1 cellular context compared by ENCODE assay signal in the genomic region with DNA sequence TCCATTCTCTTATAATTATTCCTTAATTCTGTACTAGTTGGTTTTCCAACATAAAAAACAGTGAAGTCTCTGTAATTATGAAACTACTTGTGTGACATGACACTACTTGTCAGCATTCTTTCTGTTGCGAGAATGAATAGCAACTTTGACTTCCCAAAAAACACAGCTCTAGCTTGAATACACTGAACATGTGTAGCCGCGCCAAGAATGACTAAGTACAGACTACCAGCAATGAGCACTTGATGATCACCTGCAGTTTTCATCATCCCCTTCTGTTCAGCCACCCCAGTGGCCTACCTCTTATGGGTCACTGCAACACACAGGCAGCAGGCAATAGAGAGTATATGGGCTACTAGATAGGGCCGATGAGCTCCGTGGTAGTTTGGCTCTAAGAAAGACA.
TF ChIP-seq lines count a peak whose summit lies in the region.

No MANE protein-coding gene starts in this region.

TF ChIP-seq in K562, 482 proteins besides CTCF, POLR2A, EP300 and RAD21 (continued from another document):
- TF ChIP-seq, protein P1, sequence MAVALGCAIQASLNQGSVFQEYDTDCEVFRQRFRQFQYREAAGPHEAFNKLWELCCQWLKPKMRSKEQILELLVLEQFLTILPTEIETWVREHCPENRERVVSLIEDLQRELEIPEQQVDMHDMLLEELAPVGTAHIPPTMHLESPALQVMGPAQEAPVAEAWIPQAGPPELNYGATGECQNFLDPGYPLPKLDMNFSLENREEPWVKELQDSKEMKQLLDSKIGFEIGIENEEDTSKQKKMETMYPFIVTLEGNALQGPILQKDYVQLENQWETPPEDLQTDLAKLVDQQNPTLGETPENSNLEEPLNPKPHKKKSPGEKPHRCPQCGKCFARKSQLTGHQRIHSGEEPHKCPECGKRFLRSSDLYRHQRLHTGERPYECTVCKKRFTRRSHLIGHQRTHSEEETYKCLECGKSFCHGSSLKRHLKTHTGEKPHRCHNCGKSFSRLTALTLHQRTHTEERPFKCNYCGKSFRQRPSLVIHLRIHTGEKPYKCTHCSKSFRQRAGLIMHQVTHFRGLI (CRISPR knock-in tag; IDR thresholded peaks at IDR 0.05), result no peak
- TF ChIP-seq, protein P2, sequence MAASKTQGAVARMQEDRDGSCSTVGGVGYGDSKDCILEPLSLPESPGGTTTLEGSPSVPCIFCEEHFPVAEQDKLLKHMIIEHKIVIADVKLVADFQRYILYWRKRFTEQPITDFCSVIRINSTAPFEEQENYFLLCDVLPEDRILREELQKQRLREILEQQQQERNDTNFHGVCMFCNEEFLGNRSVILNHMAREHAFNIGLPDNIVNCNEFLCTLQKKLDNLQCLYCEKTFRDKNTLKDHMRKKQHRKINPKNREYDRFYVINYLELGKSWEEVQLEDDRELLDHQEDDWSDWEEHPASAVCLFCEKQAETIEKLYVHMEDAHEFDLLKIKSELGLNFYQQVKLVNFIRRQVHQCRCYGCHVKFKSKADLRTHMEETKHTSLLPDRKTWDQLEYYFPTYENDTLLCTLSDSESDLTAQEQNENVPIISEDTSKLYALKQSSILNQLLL (CRISPR knock-in tag; IDR thresholded peaks at IDR 0.05; ENCODE audit: borderline replicate concordance), result no peak
